In genomic region chr5:139951296-139951924, GRCh38 we compare ENCODE assay signal across 25 cellular contexts.
A peak's percentile ranks its signal among the peaks of the same experiment; 100 is the strongest.
DNase-seq lines count a peak whose midpoint lies in the region; TF ChIP-seq lines count a peak whose summit lies in the region.
"Had no signal": no experiment of that assay in that cellular context is flagged by ENCODE, and none has a peak within 500 bp of the region (broad histone marks: within the 10 kb centered on the region; RNA-seq: fewer than 3 reads in every experiment).

No MANE protein-coding gene starts in this region.

- H3K27me3 ChIP-seq in BLaER1 treated with 17β-estradiol and CSF1 and Interleukin-3, amounts not matched to agents 10 nM and 100 nM: no peaks in the 10 kb centered on the region
- H3K27me3 ChIP-seq: Peyer's patch had no signal

- H4K20me1 ChIP-seq in BLaER1 treated with 17β-estradiol and CSF1 and Interleukin-3, amounts not matched to agents 10 nM and 100 nM: no peaks in the 10 kb centered on the region

- peak overlapping the region; percentile 7 to 72 (median 60); a peak in 20 of 22 replicates for H3K4me2 ChIP-seq in BLaER1 treated with 17β-estradiol and CSF1 and Interleukin-3, amounts not matched to agents 10 nM and 100 nM

- H3K9me3 ChIP-seq in BLaER1 treated with 17β-estradiol and CSF1 and Interleukin-3, amounts not matched to agents 10 nM and 100 nM (replicated peaks in 1 of 11): no peaks in the 10 kb centered on the region
- H3K9me3 ChIP-seq: Peyer's patch, SJCRH30 had no signal

- H3K9ac ChIP-seq in BLaER1 treated with 17β-estradiol and CSF1 and Interleukin-3, amounts not matched to agents 10 nM and 100 nM: no peak overlapping the region

- no peak for TF ChIP-seq RAD21 in Ishikawa (IDR thresholded peaks at IDR 0.05; ENCODE audit: low read depth)

- H3K4me1 ChIP-seq in BLaER1 treated with 17β-estradiol and CSF1 and Interleukin-3, amounts not matched to agents 10 nM and 100 nM: peaks cover 0 to 52% (median 20%) of the 10 kb centered on the region in 10 experiments; a peak in 19 of 20 replicates
- H3K4me1 ChIP-seq: Peyer's patch, SJCRH30 had no signal

- TF ChIP-seq EP300 in Ishikawa (IDR thresholded peaks at IDR 0.05; ENCODE audit: borderline replicate concordance): no peak

- peak overlapping the region in 3 of 11 experiments; percentile 0 to 25 (median 16); a peak in 4 of 22 replicates for H3K27ac ChIP-seq in BLaER1 treated with 17β-estradiol and CSF1 and Interleukin-3, amounts not matched to agents 10 nM and 100 nM
- H3K27ac ChIP-seq: epithelial cell of prostate, Peyer's patch, SJCRH30 had no signal

- H3K4me3 ChIP-seq in BLaER1 treated with 17β-estradiol and CSF1 and Interleukin-3, amounts not matched to agents 10 nM and 100 nM: no peak overlapping the region
- H3K4me3 ChIP-seq: Peyer's patch, SJCRH30 had no signal

- DNase-seq in globus pallidus (ENCODE audit: low spot score) (peak; percentile 14), pons (ENCODE audit: low spot score) (peak; percentile 24), H4 (ENCODE audit: low spot score) (no peak), DMS79 (lab: John Stamatoyannopoulos, UW) (no peak), inferior parietal cortex (ENCODE audit: extremely low spot score) (no peak), iPS-NIHi11 (ENCODE audit: low spot score) (no peak)
- DNase-seq: activated CD4-positive, alpha-beta T cell treated with anti-CD3 and anti-CD28 coated beads, Interleukin-2, amount 50 U/mL, for 48 hours; activated CD4-positive, CD25-positive, alpha-beta regulatory T cell; activated CD8-positive, alpha-beta memory T cell treated with anti-CD3 and anti-CD28 coated beads, Interleukin-2, amount 50 U/mL, for 4 hours; activated naive CD4-positive, alpha-beta T cell treated with anti-CD3 and anti-CD28 coated beads, Interleukin-2, amount 10 ng/mL, durations not matched to agents 7 days and 5 days; effector CD8-positive, alpha-beta T cell; foreskin fibroblast; left cardiac atrium; naive thymus-derived CD4-positive, alpha-beta T cell; NCI-H1092 treated with DMSO at 0.1 percent for 48 hours; NCI-H187; NCI-H524 treated with DMSO at 0.1 percent for 48 hours; Peyer's patch; retina; SJCRH30; stimulated activated CD4-positive, alpha-beta T cell treated with anti-CD3 and anti-CD28 coated beads, Interleukin-2, amount 100 ng/mL, for 48 hours; T-helper 1 cell had no signal

- no peaks in the 10 kb centered on the region for H3K36me3 ChIP-seq in BLaER1 treated with 17β-estradiol and CSF1 and Interleukin-3, amounts not matched to agents 10 nM and 100 nM
- H3K36me3 ChIP-seq: Peyer's patch, SJCRH30 had no signal

TF ChIP-seq in Ishikawa, 13 proteins besides CTCF, POLR2A, EP300 and RAD21:
- TF ChIP-seq FOXM1 (IDR thresholded peaks at IDR 0.05; ENCODE audit: borderline replicate concordance, low read depth) (no peak), CEBPB (IDR thresholded peaks at IDR 0.05) (peak; percentile 32; the same call in 1 of the 2 replicates)

Comparison
In these comparisons a context has a peak if more than half of its experiments do, and no peak if none do; other contexts are left out.
1. DNase-seq: peak in globus pallidus (single experiment) and pons (single experiment); none in H4 (single experiment), DMS79 (single experiment), inferior parietal cortex (single experiment) and iPS-NIHi11 (single experiment).